Comparison of ENCODE assay signal across 8 cellular contexts in genomic region chrX:155028192-155028591, GRCh38. TPM values are rescaled to one million over a fixed set of nuclear protein-coding genes. Genes with fewer than 3 reads are reported as not detected.
DNase-seq lines count a peak whose midpoint lies in the region; ATAC-seq and TF ChIP-seq lines count a peak whose summit lies in the region.

No MANE protein-coding gene starts in this region.

- H3K36me3 Mint-ChIP-seq in activated CD4-positive, alpha-beta T cell treated with anti-CD3 and anti-CD28 coated beads for 36 hours (ENCODE audit: low read depth), result peaks cover 2% of the 10 kb centered on the region

- peak; percentile 5 for ATAC-seq in activated CD4-positive, alpha-beta T cell treated with anti-CD3 and anti-CD28 coated beads for 36 hours
- ATAC-seq in stimulated activated naive CD8-positive, alpha-beta T cell treated with anti-CD3 and anti-CD28 coated beads, Interleukin-15, amount 100 ng/mL, for 72 hours, result peak; percentile 11
- ATAC-seq in GM21737 (IDR thresholded peaks at IDR 0.05; ENCODE audit: unreplicated experiment), result no peak

- CTCF ChIA-PET in activated CD4-positive, alpha-beta T cell treated with anti-CD3 and anti-CD28 coated beads for 36 hours (lab: Charles Lee), result interaction anchor here (1.1 kb wide), 1 partner anchor 111 kb away, joined by 5 read pairs; no protein-coding TSS in a partner anchor

- no peaks in the 10 kb centered on the region for H3K36me3 ChIP-seq in SU-DHL-6 (ENCODE audit: low read length)

- peak overlapping the region; percentile 24 for H2AFZ ChIP-seq in SU-DHL-6 (ENCODE audit: low read depth, low read length, severe bottlenecking)

- no peak for TF ChIP-seq CTCF in SU-DHL-6 (IDR thresholded peaks at IDR 0.05; ENCODE audit: insufficient read depth, low read length, poor library complexity, severe bottlenecking)
- no peak for TF ChIP-seq CTCF in foreskin fibroblast (IDR thresholded peaks at IDR 0.05; ENCODE audit: low read depth, low read length)
- no peak for TF ChIP-seq CTCF in lower leg skin (IDR thresholded peaks at IDR 0.05)

- H3K27me3 ChIP-seq in SU-DHL-6 (ENCODE audit: low read length), result no peaks in the 10 kb centered on the region

- no peaks in the 10 kb centered on the region for H3K27me3 Mint-ChIP-seq in activated CD4-positive, alpha-beta T cell treated with anti-CD3 and anti-CD28 coated beads for 36 hours
- H3K27me3 Mint-ChIP-seq in stimulated activated naive CD8-positive, alpha-beta T cell treated with anti-CD3 and anti-CD28 coated beads, Interleukin-15, amount 100 ng/mL, for 72 hours, result no peaks in the 10 kb centered on the region

- peak overlapping the region; percentile 93 for H3K27ac Mint-ChIP-seq in activated CD4-positive, alpha-beta T cell treated with anti-CD3 and anti-CD28 coated beads for 36 hours
- H3K27ac Mint-ChIP-seq in stimulated activated naive CD8-positive, alpha-beta T cell treated with anti-CD3 and anti-CD28 coated beads, Interleukin-15, amount 100 ng/mL, for 72 hours, result peak overlapping the region in 1 of 2 donors; percentile 94

- no peaks in the 10 kb centered on the region for H3K9me2 ChIP-seq in SU-DHL-6 (replicated peaks; ENCODE audit: insufficient read depth, low read length)

- H3K27ac ChIP-seq in SU-DHL-6 (ENCODE audit: low read depth, low read length), result peak overlapping the region; percentile 98

- H3K4me1 Mint-ChIP-seq in activated CD4-positive, alpha-beta T cell treated with anti-CD3 and anti-CD28 coated beads for 36 hours, result peaks cover 21% of the 10 kb centered on the region
- H3K4me1 Mint-ChIP-seq in stimulated activated naive CD8-positive, alpha-beta T cell treated with anti-CD3 and anti-CD28 coated beads, Interleukin-15, amount 100 ng/mL, for 72 hours, result peaks cover 27% of the 10 kb centered on the region

- WGBS in lower leg skin, 2 donors, result 45 to 54% methylated on average over 4 of the region's 4 CpGs

- peaks cover 12% of the 10 kb centered on the region for H3F3A ChIP-seq in SU-DHL-6 (ENCODE audit: insufficient read depth)

- intact Hi-C loops in activated CD4-positive, alpha-beta T cell treated with anti-CD3 and anti-CD28 coated beads for 36 hours (cut with DNase I, micrococcal nuclease), result loop anchor here (5.0 to 10.0 kb wide), 4 partner anchors 44 to 234 kb away; partner anchors contain the start of genes BRCC3 (in 1 of the 2), CMC4 (in 1 of the 2), MPP1 (in 1 of the 2) and MTCP1 (in 1 of the 2)
- intact Hi-C loops in lower leg skin (cut with DNase I; ENCODE audit: low total_unique reads), result no loop called here

- no peak for TF ChIP-seq POLR2A in lower leg skin (IDR thresholded peaks at IDR 0.05)

- no peaks in the 10 kb centered on the region for H4K20me1 ChIP-seq in SU-DHL-6 (ENCODE audit: low read depth, low read length)

- no peaks in the 10 kb centered on the region for H3K9me3 Mint-ChIP-seq in activated CD4-positive, alpha-beta T cell treated with anti-CD3 and anti-CD28 coated beads for 36 hours (ENCODE audit: low read depth)
- H3K9me3 Mint-ChIP-seq in stimulated activated naive CD8-positive, alpha-beta T cell treated with anti-CD3 and anti-CD28 coated beads, Interleukin-15, amount 100 ng/mL, for 72 hours, result no peaks in the 10 kb centered on the region

- H3K9me3 ChIP-seq in SU-DHL-6 (ENCODE audit: insufficient read depth, low read length), result no peaks in the 10 kb centered on the region

- H3K9ac ChIP-seq in SU-DHL-6 (ENCODE audit: low read length), result peak overlapping the region; percentile 87

- peak overlapping the region; percentile 86 for H3K4me3 Mint-ChIP-seq in activated CD4-positive, alpha-beta T cell treated with anti-CD3 and anti-CD28 coated beads for 36 hours
- peak overlapping the region; percentile 80 to 86 for H3K4me3 Mint-ChIP-seq in stimulated activated naive CD8-positive, alpha-beta T cell treated with anti-CD3 and anti-CD28 coated beads, Interleukin-15, amount 100 ng/mL, for 72 hours

- peak overlapping the region; percentile 90 for H3K4me3 ChIP-seq in SU-DHL-6 (ENCODE audit: insufficient read depth, low read length, poor library complexity, severe bottlenecking)
- H3K4me3 ChIP-seq in foreskin fibroblast (ENCODE audit: low read depth in 1 of 2, low read length in 2 of 2), result peak overlapping the region; percentile 66 to 78
- no peak overlapping the region for H3K4me3 ChIP-seq in lower leg skin (ENCODE audit: low read depth, poor library complexity, severe bottlenecking)

- H3K4me2 ChIP-seq in SU-DHL-6 (ENCODE audit: low read depth, low read length, poor library complexity, severe bottlenecking), result peak overlapping the region; percentile 79

- DNase-seq in activated CD4-positive, alpha-beta T cell treated with anti-CD3 and anti-CD28 coated beads for 36 hours, result peak; percentile 6
- no peak for DNase-seq in activated CD4-positive, alpha-beta T cell treated with anti-CD3 and anti-CD28 coated beads, Interleukin-2, amount 50 U/mL, for 1 hour
- no peak for DNase-seq in foreskin fibroblast
- DNase-seq in stimulated activated naive CD8-positive, alpha-beta T cell treated with anti-CD3 and anti-CD28 coated beads, Interleukin-15, amount 100 ng/mL, for 72 hours, result no peak
- DNase-seq in HK-2 (ENCODE audit: unreplicated experiment), result no peak
- DNase-seq in lower leg skin (ENCODE audit: low spot score in 2 of 2), result no peak

- POLR2A ChIA-PET in activated CD4-positive, alpha-beta T cell treated with anti-CD3 and anti-CD28 coated beads for 36 hours (lab: Charles Lee), result no interaction called here

- peaks cover 33% of the 10 kb centered on the region for H3K79me2 ChIP-seq in SU-DHL-6 (ENCODE audit: insufficient read depth, low read length)

RNA-seq across cellular contexts. Expression of gene FUNDC2, which starts 1.5 kb away (rescaled TPM):
- 10 to 100 TPM; 83.7 to 86.9 TPM for total RNA-seq in activated CD4-positive, alpha-beta T cell treated with anti-CD3 and anti-CD28 coated beads for 36 hours
- total RNA-seq in lower leg skin, result 10 to 100 TPM; 21.1 to 35.8 (median 27.3) TPM

RNA-seq across cellular contexts. Expression of gene F8, which starts 5.7 kb away (rescaled TPM):
- 1 to 10 TPM; 5.4 to 6.3 TPM for total RNA-seq in activated CD4-positive, alpha-beta T cell treated with anti-CD3 and anti-CD28 coated beads for 36 hours
- 1 to 10 TPM; 2.0 to 7.3 (median 7.0) TPM for total RNA-seq in lower leg skin

RNA-seq across cellular contexts. Expression of gene CMC4, which starts 42.7 kb away (rescaled TPM):
- 1 to 10 TPM; 3.8 to 7.6 TPM for total RNA-seq in activated CD4-positive, alpha-beta T cell treated with anti-CD3 and anti-CD28 coated beads for 36 hours
- total RNA-seq in lower leg skin, result 10 to 100 TPM; 17.8 to 22.2 (median 18.5) TPM

RNA-seq across cellular contexts. Expression of gene MTCP1, which starts 42.7 kb away (rescaled TPM):
- 10 to 100 TPM in 1 of 2 experiments, 1 to 10 TPM in 1; 9.3 to 18.1 TPM for total RNA-seq in activated CD4-positive, alpha-beta T cell treated with anti-CD3 and anti-CD28 coated beads for 36 hours
- total RNA-seq in lower leg skin, result 1 to 10 TPM; 1.0 to 1.6 (median 1.3) TPM

RNA-seq across cellular contexts. Expression of gene BRCC3, which starts 43.1 kb away (rescaled TPM):
- total RNA-seq in activated CD4-positive, alpha-beta T cell treated with anti-CD3 and anti-CD28 coated beads for 36 hours, result 10 to 100 TPM; 28.1 to 30.3 TPM
- 10 to 100 TPM in 3 of 4 donors, 1 to 10 TPM in 1; 8.2 to 14.1 (median 11.6) TPM for total RNA-seq in lower leg skin
